Comparison of ENCODE assay signal across 8 cellular contexts in the genomic region with DNA sequence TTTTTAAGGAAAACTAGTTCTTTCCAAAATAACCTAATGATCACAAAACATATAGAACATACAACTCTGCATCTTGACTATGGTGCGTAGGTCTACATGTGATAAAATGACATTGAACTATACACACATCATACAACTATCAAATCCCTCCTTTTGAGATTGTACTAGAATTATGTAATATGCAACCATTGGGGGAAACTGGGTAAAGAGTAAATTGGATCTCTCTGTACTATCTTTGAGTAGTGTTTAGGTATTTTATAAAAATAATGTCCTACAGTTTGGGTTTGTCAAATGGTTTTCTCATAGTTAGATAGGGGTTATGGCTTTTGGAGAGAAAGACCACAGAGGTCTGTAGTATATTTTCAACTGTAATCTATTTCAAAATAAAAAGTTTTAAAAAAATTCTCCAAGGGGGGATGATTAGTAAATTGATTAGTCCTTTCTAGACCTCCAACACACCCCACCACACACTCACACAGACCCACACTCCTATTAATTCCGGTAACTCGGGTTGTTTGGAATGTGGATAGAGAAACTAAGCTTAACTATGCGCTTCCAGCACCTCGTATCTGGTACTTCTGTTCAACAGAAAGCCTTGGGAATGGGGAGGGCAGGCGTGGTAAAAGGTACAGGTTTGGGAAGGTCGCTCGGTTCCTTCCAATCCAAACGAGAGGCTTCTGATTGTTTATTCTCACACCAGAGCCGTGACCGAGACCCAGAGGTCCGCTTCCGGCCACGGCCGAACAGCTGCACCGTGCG. TPM values are rescaled to one million over a fixed set of nuclear protein-coding genes. Genes with fewer than 3 reads are reported as not detected.
DNase-seq lines count a peak whose midpoint lies in the region; ATAC-seq and TF ChIP-seq lines count a peak whose summit lies in the region.

No MANE protein-coding gene starts in this region.

- H3K4me1 Mint-ChIP-seq in CD14-positive monocyte (peaks cover 26% of the 10 kb centered on the region), HFFc6 (ENCODE audit: low read depth) (peaks cover 44% of the 10 kb centered on the region), WTC11 (peaks cover 30% of the 10 kb centered on the region)

- no peaks in the 10 kb centered on the region for H3K9me3 ChIP-seq in right cardiac atrium (ENCODE audit: control insufficient read depth, low read length)

- H3K27me3 Mint-ChIP-seq in CD14-positive monocyte (ENCODE audit: low read depth in 3 of 3) (peaks cover 0 to 2% (median 0%) of the 10 kb centered on the region in 3 donors), HFFc6 (ENCODE audit: insufficient read depth) (peaks cover 2% of the 10 kb centered on the region; the same call in 1 of the 2 replicates), WTC11 (ENCODE audit: low read depth) (no peaks in the 10 kb centered on the region)

- H3K36me3 Mint-ChIP-seq in CD14-positive monocyte (peaks cover 0 to 7% of the 10 kb centered on the region in 2 donors), HFFc6 (ENCODE audit: low read depth) (peaks cover 15% of the 10 kb centered on the region), WTC11 (peaks cover 7% of the 10 kb centered on the region; the same call in 1 of the 2 replicates)

- H3K27ac ChIP-seq in right cardiac atrium (ENCODE audit: low read length): peak overlapping the region; percentile 96

- CTCF ChIA-PET in WTC11 (lab: Charles Lee): no interaction called here

- H3K27me3 ChIP-seq in right cardiac atrium (ENCODE audit: control insufficient read depth, insufficient read depth): no peaks in the 10 kb centered on the region

- H3K27ac Mint-ChIP-seq in CD14-positive monocyte (peak overlapping the region; percentile 92 to 97 (median 95)), HFFc6 (peak overlapping the region; percentile 95), WTC11 (peak overlapping the region; percentile 98)

- H3K4me3 Mint-ChIP-seq in CD14-positive monocyte: peak overlapping the region; percentile 86 to 91
- H3K4me3 Mint-ChIP-seq in HFFc6: peak overlapping the region; percentile 90
- H3K4me3 Mint-ChIP-seq in WTC11: peak overlapping the region; percentile 84

- no peak for DNase-seq in CD14-positive monocyte (ENCODE audit: low spot score)
- no peak for DNase-seq in HFFc6
- DNase-seq in WTC11 (ENCODE audit: low spot score): no peak
- DNase-seq in right cardiac atrium: no peak
- DNase-seq in smooth muscle cell of the brain vasculature (ENCODE audit: low read depth, low spot score): peak; percentile 7
- no peak for DNase-seq in NCI-H446 treated with DMSO at 0.1 percent for 48 hours (lab: John Stamatoyannopoulos, UW)

- H3K4me1 ChIP-seq in right cardiac atrium (ENCODE audit: control insufficient read depth, insufficient read depth, low read length): no peaks in the 10 kb centered on the region

- POLR2A ChIA-PET in WTC11 (lab: Charles Lee): interaction anchor here (0.5 to 1.2 kb wide), 2 partner anchors 102 to 316 kb away, joined by 3 to 5 read pairs; a partner anchor contains a TSS

- H3K9me3 Mint-ChIP-seq in CD14-positive monocyte (peaks cover 0 to 5% (median 0%) of the 10 kb centered on the region in 7 donors), HFFc6 (no peaks in the 10 kb centered on the region), WTC11 (no peaks in the 10 kb centered on the region)

- WGBS in right cardiac atrium: 6% methylated on average over 17 of the region's 17 CpGs

- H3K4me3 ChIP-seq in right cardiac atrium (ENCODE audit: low read length): peak overlapping the region; percentile 78

- intact Hi-C loops in CD14-positive monocyte (cut with micrococcal nuclease) (loop anchor here (5.0 to 10.0 kb wide), 3 partner anchors 69 to 94 kb away; a partner anchor contains a TSS), right cardiac atrium (cut with DNase I) (no loop called here)

- ATAC-seq in WTC11 (peak; percentile 16; the same call in 1 of the 2 replicates), right cardiac atrium (peak in 1 of 2 donors; percentile 1), HG03159 (IDR thresholded peaks at IDR 0.05; ENCODE audit: unreplicated experiment) (no peak), GM21576 (IDR thresholded peaks at IDR 0.05; ENCODE audit: unreplicated experiment) (no peak)

- TF ChIP-seq CTCF in CD14-positive monocyte (IDR thresholded peaks at IDR 0.05) (no peak), HFFc6 (IDR thresholded peaks at IDR 0.05) (no peak), WTC11 (IDR thresholded peaks at IDR 0.05) (no peak)

TF ChIP-seq in WTC11, 78 proteins besides CTCF, POLR2A, EP300 and RAD21:
- TF ChIP-seq FOXJ3 (CRISPR knock-in tag; IDR thresholded peaks at IDR 0.05; ENCODE audit: borderline replicate concordance) (no peak), ETV6 (CRISPR knock-in tag; IDR thresholded peaks at IDR 0.05) (no peak), MXD4 (CRISPR knock-in tag; IDR thresholded peaks at IDR 0.05; ENCODE audit: borderline replicate concordance) (no peak), SOX15 (CRISPR knock-in tag; IDR thresholded peaks at IDR 0.05) (no peak), TCF7 (CRISPR knock-in tag; IDR thresholded peaks at IDR 0.05; ENCODE audit: low read depth) (no peak)
- TF ChIP-seq, protein P1, sequence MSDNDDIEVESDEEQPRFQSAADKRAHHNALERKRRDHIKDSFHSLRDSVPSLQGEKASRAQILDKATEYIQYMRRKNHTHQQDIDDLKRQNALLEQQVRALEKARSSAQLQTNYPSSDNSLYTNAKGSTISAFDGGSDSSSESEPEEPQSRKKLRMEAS (CRISPR knock-in tag; IDR thresholded peaks at IDR 0.05): no peak
- TF ChIP-seq, protein P2, sequence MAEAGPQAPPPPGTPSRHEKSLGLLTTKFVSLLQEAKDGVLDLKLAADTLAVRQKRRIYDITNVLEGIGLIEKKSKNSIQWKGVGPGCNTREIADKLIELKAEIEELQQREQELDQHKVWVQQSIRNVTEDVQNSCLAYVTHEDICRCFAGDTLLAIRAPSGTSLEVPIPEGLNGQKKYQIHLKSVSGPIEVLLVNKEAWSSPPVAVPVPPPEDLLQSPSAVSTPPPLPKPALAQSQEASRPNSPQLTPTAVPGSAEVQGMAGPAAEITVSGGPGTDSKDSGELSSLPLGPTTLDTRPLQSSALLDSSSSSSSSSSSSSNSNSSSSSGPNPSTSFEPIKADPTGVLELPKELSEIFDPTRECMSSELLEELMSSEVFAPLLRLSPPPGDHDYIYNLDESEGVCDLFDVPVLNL (CRISPR knock-in tag; IDR thresholded peaks at IDR 0.05; ENCODE audit: borderline replicate concordance, low read depth): no peak
- TF ChIP-seq, protein P3, sequence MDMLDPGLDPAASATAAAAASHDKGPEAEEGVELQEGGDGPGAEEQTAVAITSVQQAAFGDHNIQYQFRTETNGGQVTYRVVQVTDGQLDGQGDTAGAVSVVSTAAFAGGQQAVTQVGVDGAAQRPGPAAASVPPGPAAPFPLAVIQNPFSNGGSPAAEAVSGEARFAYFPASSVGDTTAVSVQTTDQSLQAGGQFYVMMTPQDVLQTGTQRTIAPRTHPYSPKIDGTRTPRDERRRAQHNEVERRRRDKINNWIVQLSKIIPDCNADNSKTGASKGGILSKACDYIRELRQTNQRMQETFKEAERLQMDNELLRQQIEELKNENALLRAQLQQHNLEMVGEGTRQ (CRISPR knock-in tag; IDR thresholded peaks at IDR 0.05): no peak

RNA-seq across cellular contexts. Expression of a gene that starts 0.7 kb away (rescaled TPM):
- polyA plus RNA-seq in CD14-positive monocyte: 10 to 100 TPM; 11.5 to 12.9 TPM
- 10 to 100 TPM; 54.1 to 72.2 (median 57.7) TPM for total RNA-seq in HFFc6 (2021; fragmentation: NEBNext Ultra II Directional; extraction: Animal tissue kit (Norgen Biotek cat#: 25700))
- total RNA-seq in WTC11 (2021): 56.8 to 63.1 TPM (median 59.1 TPM) in 3 replicates
- total RNA-seq in right cardiac atrium: 10 to 100 TPM; 41.9 to 60.2 (median 48.7) TPM
- 13.9 TPM for polyA plus RNA-seq in right cardiac atrium

Comparison
In these comparisons a context has a peak if more than half of its experiments do, and no peak if none do; other contexts are left out.
1. intact Hi-C loops: an anchor here in CD14-positive monocyte (5.0 to 10.0 kb wide); none called in right cardiac atrium.